8 cellular contexts compared by ENCODE assay signal in genomic region chr10:3754727-3755439, GRCh38. TPM values are rescaled to one million over a fixed set of nuclear protein-coding genes. Genes with fewer than 3 reads are reported as not detected.
DNase-seq lines count a peak whose midpoint lies in the region; TF ChIP-seq lines count a peak whose summit lies in the region.

No MANE protein-coding gene starts in this region.

- H3K36me3 Mint-ChIP-seq in Calu3 (ENCODE audit: insufficient read depth, unreplicated experiment) (peaks cover 15% of the 10 kb centered on the region), glutamatergic neuron (ENCODE audit: unreplicated experiment) (no peaks in the 10 kb centered on the region)

- no peaks in the 10 kb centered on the region for H3F3A ChIP-seq in neural cell (ENCODE audit: insufficient read depth, low read length, poor library complexity, severe bottlenecking)

- CTCF ChIA-PET in Calu3 (lab: Charles Lee) = interaction anchor here (0.6 to 1.6 kb wide), 8 partner anchors 9 to 557 kb away, joined by 3 to 9 read pairs (median 4); no protein-coding TSS in a partner anchor

- intact Hi-C loops in Calu3 (cut with micrococcal nuclease; ENCODE audit: unreplicated experiment) = loop anchor here (5.0 to 10.0 kb wide), 3 partner anchors 70 to 288 kb away; no protein-coding TSS in a partner anchor

- H3K27me3 ChIP-seq in effector memory CD4-positive, alpha-beta T cell (replicated peaks; ENCODE audit: control insufficient read depth, insufficient read depth, low read length, poor library complexity, severe bottlenecking) = no peaks in the 10 kb centered on the region
- H3K27me3 ChIP-seq in neural cell (ENCODE audit: insufficient read depth, low read depth, low read length) = no peaks in the 10 kb centered on the region

- DNase-seq in Calu3 (peak; percentile 73), NCI-H510A (lab: John Stamatoyannopoulos, UW) (peak; percentile 32), COLO668 (lab: John Stamatoyannopoulos, UW; ENCODE audit: unreplicated experiment) (no peak), NCI-H1048 (lab: John Stamatoyannopoulos, UW) (no peak), glutamatergic neuron (no peak), DMS79 (lab: John Stamatoyannopoulos, UW) (no peak)
- no peak for DNase-seq in effector memory CD4-positive, alpha-beta T cell

- peak overlapping the region; percentile 30 for H3K27ac ChIP-seq in effector memory CD4-positive, alpha-beta T cell (ENCODE audit: insufficient read depth, low read length, poor library complexity, severe bottlenecking)
- H3K27ac ChIP-seq in neural cell (ENCODE audit: low read length) = no peak overlapping the region

- no peak overlapping the region for H3K4me3 ChIP-seq in effector memory CD4-positive, alpha-beta T cell (ENCODE audit: insufficient read depth, low read depth, low read length, poor library complexity, severe bottlenecking)
- peak overlapping the region; percentile 11 for H3K4me3 ChIP-seq in neural cell (ENCODE audit: low read length)

- peaks cover 37% of the 10 kb centered on the region for H3K4me1 ChIP-seq in effector memory CD4-positive, alpha-beta T cell (ENCODE audit: control insufficient read depth, insufficient read depth, low read length, poor library complexity, severe bottlenecking)

- no TSS peak for BruUV-seq in Calu3 (replicated peaks; lab: Mats Ljungman, UMichigan)

- H3K4me1 Mint-ChIP-seq in Calu3 (ENCODE audit: low read depth, unreplicated experiment) = peaks cover 39% of the 10 kb centered on the region
- H3K4me1 Mint-ChIP-seq in glutamatergic neuron (ENCODE audit: low read depth, unreplicated experiment) = peaks cover 17% of the 10 kb centered on the region

- TF ChIP-seq EP300 in neural cell (conservative IDR thresholded peaks at IDR 0.05; ENCODE audit: poor library complexity, severe bottlenecking) = peak; percentile 75

- H2AFZ ChIP-seq in neural cell (ENCODE audit: low read depth, low read length) = no peak overlapping the region

- H3K9me3 ChIP-seq in effector memory CD4-positive, alpha-beta T cell (ENCODE audit: control insufficient read depth, low read length) = no peaks in the 10 kb centered on the region
- H3K9me3 ChIP-seq in neural cell (ENCODE audit: low read length) = no peaks in the 10 kb centered on the region

- H3K9ac ChIP-seq in neural cell (ENCODE audit: low read length) = no peak overlapping the region

- TF ChIP-seq RAD21 in neural cell (conservative IDR thresholded peaks at IDR 0.05) = no peak

- no peak for TF ChIP-seq CTCF in Calu3 (IDR thresholded peaks at IDR 0.05; ENCODE audit: unreplicated experiment)
- no peak for TF ChIP-seq CTCF in neural cell (IDR thresholded peaks at IDR 0.05; ENCODE audit: poor library complexity, severe bottlenecking)
- TF ChIP-seq CTCF in glutamatergic neuron (IDR thresholded peaks at IDR 0.05; ENCODE audit: partially characterized antibody, unreplicated experiment) = no peak

- H3K4me2 ChIP-seq in neural cell (ENCODE audit: low read length) = no peak overlapping the region

- H3K9me2 ChIP-seq in neural cell (ENCODE audit: insufficient read depth, low read length) = no peaks in the 10 kb centered on the region

- no peaks in the 10 kb centered on the region for H3K79me2 ChIP-seq in neural cell (replicated peaks; ENCODE audit: insufficient read depth, low read length)

- no peaks in the 10 kb centered on the region for H3K27me3 Mint-ChIP-seq in Calu3 (ENCODE audit: unreplicated experiment)
- no peaks in the 10 kb centered on the region for H3K27me3 Mint-ChIP-seq in glutamatergic neuron (ENCODE audit: unreplicated experiment)

- H4K20me1 ChIP-seq in neural cell (ENCODE audit: insufficient read depth) = no peaks in the 10 kb centered on the region

- H3K27ac Mint-ChIP-seq in Calu3 (ENCODE audit: unreplicated experiment) (peak overlapping the region; percentile 86), glutamatergic neuron (ENCODE audit: unreplicated experiment) (no peak overlapping the region)

- H3K4me3 Mint-ChIP-seq in Calu3 (ENCODE audit: low read depth, unreplicated experiment) (peak overlapping the region; percentile 22), glutamatergic neuron (ENCODE audit: unreplicated experiment) (no peak overlapping the region)

- H3K9me3 Mint-ChIP-seq in Calu3 (ENCODE audit: low read depth, unreplicated experiment) = no peaks in the 10 kb centered on the region
- H3K9me3 Mint-ChIP-seq in glutamatergic neuron (ENCODE audit: unreplicated experiment) = peaks cover under 1% of the 10 kb centered on the region

- H3K36me3 ChIP-seq in effector memory CD4-positive, alpha-beta T cell (ENCODE audit: control insufficient read depth, insufficient read depth, low read length) = no peaks in the 10 kb centered on the region
- H3K36me3 ChIP-seq in neural cell (ENCODE audit: insufficient read depth, low read length) = no peaks in the 10 kb centered on the region

TF ChIP-seq in neural cell, 6 proteins besides CTCF, POLR2A, EP300 and RAD21:
- TF ChIP-seq POLR2AphosphoS5 (IDR thresholded peaks at IDR 0.05) (peak; percentile 35), MXI1 (conservative IDR thresholded peaks at IDR 0.05; ENCODE audit: poor library complexity, severe bottlenecking) (no peak), SMC3 (conservative IDR thresholded peaks at IDR 0.05; ENCODE audit: poor library complexity) (no peak)

RNA-seq across cellular contexts. Expression of gene KLF6, which starts 30.1 kb away (rescaled TPM):
- 140 and 161 TPM in 2 replicates for total RNA-seq in Calu3 (2022)
- 10.4 and 11.2 TPM in 2 replicates for polyA plus RNA-seq in neural cell
- polyA minus RNA-seq in neural cell = 35.3 and 35.5 TPM in 2 replicates
- total RNA-seq in glutamatergic neuron (ENCODE audit: unreplicated experiment) = 88.6 TPM

Comparison
In these comparisons a context has a peak if more than half of its experiments do, and no peak if none do; other contexts are left out.
1. DNase-seq: peak in Calu3 (single experiment) and NCI-H510A (single experiment); none in effector memory CD4-positive, alpha-beta T cell (0 of 3), COLO668 (single experiment), NCI-H1048 (single experiment), glutamatergic neuron (single experiment) and DMS79 (single experiment).